ENCODE assay signal across 8 cellular contexts in the genomic region with DNA sequence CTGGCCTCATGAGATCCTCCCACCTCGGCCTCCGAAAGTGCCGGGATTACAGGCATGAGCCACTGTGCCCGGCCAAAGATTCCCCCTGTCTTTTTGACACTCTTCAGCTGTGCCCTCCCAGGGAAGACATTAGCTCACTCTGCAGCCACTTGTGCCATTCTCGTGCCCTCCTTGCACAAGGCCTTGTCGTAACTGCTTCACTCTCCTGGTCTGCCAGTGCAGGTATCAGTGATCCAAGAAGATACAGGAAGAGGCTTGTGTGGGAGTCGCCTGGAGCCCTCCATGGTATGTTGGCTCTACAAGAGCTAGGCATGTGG. TPM values are rescaled to one million over a fixed set of nuclear protein-coding genes. Genes with fewer than 3 reads are reported as not detected.
DNase-seq lines count a peak whose midpoint lies in the region; ATAC-seq and TF ChIP-seq lines count a peak whose summit lies in the region.
"Had no signal": no experiment of that assay in that cellular context is flagged by ENCODE, and none has a peak within 500 bp of the region (broad histone marks: within the 10 kb centered on the region; RNA-seq: fewer than 3 reads in every experiment).

No MANE protein-coding gene starts in this region.

- no peak overlapping the region for H3K27ac Mint-ChIP-seq in CD4-positive, alpha-beta T cell

- H3K4me1 ChIP-seq in right lobe of liver = peaks cover 0 to 6% (median 0%) of the 10 kb centered on the region in 4 donors
- peaks cover 16% of the 10 kb centered on the region for H3K4me1 ChIP-seq in stomach smooth muscle (ENCODE audit: control insufficient read depth, insufficient read depth, low read length)

- H3K9me3 Mint-ChIP-seq in CD4-positive, alpha-beta T cell = no peaks in the 10 kb centered on the region

- peaks cover 10% of the 10 kb centered on the region for H3K4me1 Mint-ChIP-seq in CD4-positive, alpha-beta T cell (ENCODE audit: low read depth)

- H3K27ac ChIP-seq in HL-60 (replicated peaks) (peak overlapping the region; percentile 25), right lobe of liver (peak overlapping the region; percentile 33 to 67 (median 44)), stomach smooth muscle (ENCODE audit: low read length) (peak overlapping the region; percentile 60)
- H3K27ac ChIP-seq in CD4-positive, alpha-beta T cell (ENCODE audit: low read depth, low read length) = no peak overlapping the region

- TF ChIP-seq CTCF in HL-60 (IDR thresholded peaks at IDR 0.05; ENCODE audit: insufficient read depth, low read length) (no peak), right lobe of liver (IDR thresholded peaks at IDR 0.05) (no peak)
- no peak for TF ChIP-seq CTCF in CD4-positive, alpha-beta T cell (IDR thresholded peaks at IDR 0.05)

- H3K4me3 ChIP-seq in HL-60 (replicated peaks; ENCODE audit: insufficient read depth, low read length) (no peak overlapping the region), right lobe of liver (no peak overlapping the region), stomach smooth muscle (ENCODE audit: low read length in 2 of 2) (peak overlapping the region in 1 of 2 donors; percentile 52)

- CTCF ChIA-PET in CD4-positive, alpha-beta T cell (lab: Charles Lee) = interaction anchor here (1.7 to 2.6 kb wide), 3 partner anchors 14 to 340 kb away, joined by 7 to 13 read pairs (median 10); partner anchors contain the start of gene WDR26

- H3K36me3 ChIP-seq in right lobe of liver (no peaks in the 10 kb centered on the region), stomach smooth muscle (ENCODE audit: control insufficient read depth in 2 of 2, insufficient read depth in 2 of 2, low read length in 2 of 2) (no peaks in the 10 kb centered on the region)

- intact Hi-C loops in right lobe of liver (cut with DNase I) = no loop called here
- intact Hi-C loops in CD4-positive, alpha-beta T cell (cut with DNase I, micrococcal nuclease) = loop anchor here (2.0 to 10.0 kb wide), 6 partner anchors 22 to 144 kb away; partner anchors contain the start of genes NVL (in 1 of the 2) and WDR26 (in 1 of the 2)

- WGBS in right lobe of liver (ENCODE audit: insufficient coverage, low coverage, low lambda C conversion rate, missing lambda C conversion rate) = 93% methylated on average over 2 of the region's 7 CpGs

- H3K27me3 ChIP-seq in HL-60 (ENCODE audit: insufficient read depth, poor library complexity, severe bottlenecking) (no peaks in the 10 kb centered on the region), right lobe of liver (no peaks in the 10 kb centered on the region), stomach smooth muscle (ENCODE audit: control insufficient read depth in 1 of 2, insufficient read depth in 2 of 2, low read length in 2 of 2) (no peaks in the 10 kb centered on the region)
- no peaks in the 10 kb centered on the region for H3K27me3 ChIP-seq in CD4-positive, alpha-beta T cell (ENCODE audit: control insufficient read depth, insufficient read depth, low read length)

- H3K4me3 Mint-ChIP-seq in CD4-positive, alpha-beta T cell = no peak overlapping the region

- peak overlapping the region; percentile 51 to 61 for H3K9ac ChIP-seq in stomach smooth muscle (ENCODE audit: low read length in 2 of 2)

- TF ChIP-seq POLR2A in right lobe of liver (IDR thresholded peaks at IDR 0.05) = no peak

- POLR2A ChIA-PET in CD4-positive, alpha-beta T cell (lab: Charles Lee) = interaction anchor here (1.1 to 2.1 kb wide), 4 partner anchors 22 to 127 kb away, joined by 3 to 17 read pairs (median 6); partner anchors contain the start of genes NVL and WDR26

- H3K36me3 Mint-ChIP-seq in CD4-positive, alpha-beta T cell (ENCODE audit: low read depth) = no peaks in the 10 kb centered on the region

- no peak for ATAC-seq in right lobe of liver
- no peak for ATAC-seq in CD4-positive, alpha-beta T cell (ENCODE audit: poor library complexity)

- H3K27me3 Mint-ChIP-seq in CD4-positive, alpha-beta T cell = no peaks in the 10 kb centered on the region

- DNase-seq in HL-60 (ENCODE audit: low read depth in 1 of 2, low spot score in 1 of 2) (peak in 1 of 2 experiments; percentile 17), amniotic epithelial cell (ENCODE audit: low read depth) (peak; percentile 74), right lobe of liver (no peak), DMS79 (lab: John Stamatoyannopoulos, UW) (no peak), AG08396 (ENCODE audit: low spot score) (no peak)
- no peak for DNase-seq in CD4-positive, alpha-beta T cell
- DNase-seq: activated CD4-positive, CD25-positive, alpha-beta regulatory T cell had no signal

- no peaks in the 10 kb centered on the region for H3K9me3 ChIP-seq in right lobe of liver
- no peaks in the 10 kb centered on the region for H3K9me3 ChIP-seq in stomach smooth muscle (ENCODE audit: control insufficient read depth in 2 of 2, low read length in 2 of 2)
- H3K9me3 ChIP-seq in CD4-positive, alpha-beta T cell (ENCODE audit: control insufficient read depth, low read length) = no peaks in the 10 kb centered on the region

RNA-seq across cellular contexts. Expression of gene WDR26, which starts 22.0 kb away (rescaled TPM):
- 10 to 100 TPM; 27.2 to 46.8 (median 40.1) TPM for total RNA-seq in right lobe of liver
- total RNA-seq in CD4-positive, alpha-beta T cell = 100 to 1,000 TPM; 173 to 176 TPM

Comparison
In these comparisons a context has a peak if more than half of its experiments do, and no peak if none do; other contexts are left out.
1. intact Hi-C loops: an anchor here in CD4-positive, alpha-beta T cell (2.0 to 10.0 kb wide); none called in right lobe of liver.